Comparison of ENCODE assay signal across 8 cellular contexts in genomic region chrX:47218280-47218919, GRCh38. TPM values are rescaled to one million over a fixed set of nuclear protein-coding genes. Genes with fewer than 3 reads are reported as not detected.
DNase-seq lines count a peak whose midpoint lies in the region; ATAC-seq, FAIRE-seq and TF ChIP-seq lines count a peak whose summit lies in the region.

Gene CDK16 (plus strand): TSS chrX:47218681. CDS start chrX:47223558, 4,877 bp downstream.

- peak; percentile 82; the same call in 1 of the 2 replicates for TF ChIP-seq POLR2A in GM12892 (IDR thresholded peaks at IDR 0.05; ENCODE audit: low read depth, low read length)

- peak; percentile 49 for ATAC-seq in HG02763 (IDR thresholded peaks at IDR 0.05; ENCODE audit: unreplicated experiment)
- ATAC-seq in left cardiac atrium, result peak; percentile 77 to 82
- ATAC-seq in psoas muscle, result peak; percentile 74 to 84 (median 76)

- H3K9me3 ChIP-seq in psoas muscle, result no peaks in the 10 kb centered on the region

- FAIRE-seq in GM12892 (lab: Jason Lieb, UNC) (no peak), urothelium cell line (lab: Jason Lieb, UNC) (no peak)

- H3K4me3 ChIP-seq in psoas muscle, result peak within 1 kb of the TSS; percentile 98

- WGBS in psoas muscle, 3 donors, result 0 to 2% (median 1%) methylated on average over 17 to 61 of the region's 61 CpGs

- DNase-seq in GM12892 (ENCODE audit: insufficient read length), result peak; percentile 82
- DNase-seq in NCI-H1417 (lab: John Stamatoyannopoulos, UW), result peak; percentile 73 to 99 (median 98)
- DNase-seq in amniotic epithelial cell (ENCODE audit: low read depth), result peak; percentile 67
- peak; percentile 85 for DNase-seq in left cardiac atrium
- DNase-seq in psoas muscle, result peak; percentile 86 to 92
- DNase-seq in urothelium cell line (ENCODE audit: low spot score), result peak; percentile 86

- H3K27me3 ChIP-seq in psoas muscle (ENCODE audit: insufficient read depth in 3 of 3, low read length in 2 of 3), result no peaks in the 10 kb centered on the region

- intact Hi-C loops in T-helper 1 cell treated with Interleukin-12 subunit alpha and Interleukin-12 subunit beta and Interleukin-4 antibody, amounts not matched to agents 30 ng/mL and 1 ng/mL, for 36 hours (cut with micrococcal nuclease), result loop anchor here (1.0 to 5.0 kb wide), 8 partner anchors 15 to 1739 kb away; partner anchors contain the start of genes OTUD5, RBM10, TBC1D25 and USP11
- intact Hi-C loops in left cardiac atrium (cut with DNase I), result no loop called here
- intact Hi-C loops in psoas muscle (cut with DNase I), result loop anchor here (2.0 kb wide), 1 partner anchor 14 kb away; the partner anchor contains the start of gene USP11 (in 2 of the 2)

- H3K27ac ChIP-seq in psoas muscle, result peak within 1 kb of the TSS; percentile 95

- no peak for TF ChIP-seq CTCF in psoas muscle (IDR thresholded peaks at IDR 0.05)

- H3K4me1 ChIP-seq in psoas muscle, result peaks cover 18% of the 10 kb centered on the region

- peaks cover 10 to 39% of the 10 kb centered on the region in 2 donors for H3K36me3 ChIP-seq in psoas muscle (ENCODE audit: insufficient read depth in 1 of 2, low read depth in 1 of 2)

RNA-seq across cellular contexts. Expression of gene CDK16, which starts in this region (rescaled TPM):
- 25.7 TPM for polyA plus RNA-seq in GM12892 (2012; ENCODE audit: missing spikeins)
- total RNA-seq in T-helper 1 cell treated with Interleukin-12 subunit alpha and Interleukin-12 subunit beta and Interleukin-4 antibody, amounts not matched to agents 30 ng/mL and 1 ng/mL, for 36 hours, result 49.9 and 57.9 TPM in 2 replicates
- 100 to 1,000 TPM; 109 to 132 TPM for total RNA-seq in left cardiac atrium
- total RNA-seq in psoas muscle, result 100 to 1,000 TPM; 150 to 192 (median 160) TPM
- 100 to 1,000 TPM; 104 to 124 (median 118) TPM for polyA plus RNA-seq in psoas muscle

Comparison
In these comparisons a context has a peak if more than half of its experiments do, and no peak if none do; other contexts are left out.
1. Peak in every context shown above with its lines: DNase-seq, ATAC-seq, H3K4me3 ChIP-seq and H3K27ac ChIP-seq.
2. intact Hi-C loops: an anchor here in T-helper 1 cell treated with Interleukin-12 subunit alpha and Interleukin-12 subunit beta and Interleukin-4 antibody, amounts not matched to agents 30 ng/mL and 1 ng/mL, for 36 hours (1.0 to 5.0 kb wide) and psoas muscle (2.0 kb wide); none called in left cardiac atrium.